10 cellular contexts compared by ENCODE assay signal in the genomic region with DNA sequence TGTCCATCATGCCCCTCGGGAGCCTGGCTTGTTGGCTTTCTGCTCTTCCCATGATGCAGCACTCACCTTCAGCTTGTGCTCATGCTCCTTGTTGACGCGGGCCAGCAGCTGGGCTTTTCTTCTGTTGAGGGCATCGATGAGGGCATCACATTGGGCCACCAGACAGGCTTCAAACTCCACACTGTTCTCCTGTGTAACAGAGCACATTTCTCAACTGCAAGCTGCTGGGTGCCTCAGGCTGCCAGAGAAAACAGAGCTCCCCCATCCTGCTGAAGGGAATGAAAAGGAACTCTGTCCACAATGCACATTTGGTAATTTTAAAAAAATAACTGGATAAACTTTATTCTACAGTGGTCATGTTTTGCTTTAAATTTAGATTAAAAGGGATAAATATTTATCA.
"Had no signal": no experiment of that assay in that cellular context is flagged by ENCODE, and none has a peak within 500 bp of the region (broad histone marks: within the 10 kb centered on the region; RNA-seq: fewer than 3 reads in every experiment).

No MANE protein-coding gene starts in this region.

- H3K27ac ChIP-seq: neutrophil had no signal

- DNase-seq: activated B cell treated with CpG ODN at 0.5 μM for 24 hours; activated CD4-positive, alpha-beta T cell treated with anti-CD3 and anti-CD28 coated beads, Interleukin-2, amount 10 ng/mL, durations not matched to agents 7 days and 5 days; activated CD8-positive, alpha-beta memory T cell treated with anti-CD3 and anti-CD28 coated beads for 24 hours; activated naive CD4-positive, alpha-beta T cell treated with anti-CD3 and anti-CD28 coated beads for 36 hours; dermis blood vessel endothelial cell; islet precursor cell; stimulated activated CD4-positive, alpha-beta T cell treated with anti-CD3 and anti-CD28 coated beads, Interleukin-2, amount 100 ng/mL, for 48 hours; stimulated activated CD8-positive, alpha-beta memory T cell treated with anti-CD3 and anti-CD28 coated beads, Interleukin-4, amount 100 ng/mL, for 48 hours; T-helper 17 cell had no signal

- H3K27me3 ChIP-seq: neutrophil had no signal

- H3K9me3 ChIP-seq: neutrophil had no signal

- H3K36me3 ChIP-seq: neutrophil had no signal
